12 cellular contexts compared by ENCODE assay signal in the genomic region with DNA sequence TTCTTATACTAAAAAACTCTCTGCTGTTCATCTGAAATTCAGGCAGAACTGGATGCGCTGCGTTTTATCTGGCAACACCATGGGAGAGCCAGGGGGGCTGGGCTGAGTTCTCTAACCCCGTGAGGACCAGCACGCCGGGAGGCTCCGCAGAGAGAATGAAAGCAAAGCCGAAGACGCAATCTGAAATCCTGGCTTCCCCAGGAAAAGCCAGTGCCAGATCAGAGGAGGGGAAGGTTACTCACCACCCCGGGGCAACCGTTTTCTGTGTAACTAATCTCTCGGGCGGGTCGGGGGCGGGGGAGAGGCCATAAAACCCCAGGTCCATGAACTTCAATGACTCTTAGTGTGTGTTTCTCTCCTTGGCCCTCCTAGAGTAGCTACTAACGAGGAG.
A peak's percentile ranks its signal among the peaks of the same experiment; 100 is the strongest.
DNase-seq lines count a peak whose midpoint lies in the region; ATAC-seq and TF ChIP-seq lines count a peak whose summit lies in the region.
"Had no signal": no experiment of that assay in that cellular context is flagged by ENCODE, and none has a peak within 500 bp of the region (broad histone marks: within the 10 kb centered on the region; RNA-seq: fewer than 3 reads in every experiment).

No MANE protein-coding gene starts in this region.

- H3K4me1 ChIP-seq in HUES48 (ENCODE audit: control insufficient read depth, insufficient read depth, low read length) (peaks cover 9% of the 10 kb centered on the region), mammary epithelial cell (ENCODE audit: insufficient read depth, low read length) (peaks cover 6% of the 10 kb centered on the region)

- H3K27me3 Mint-ChIP-seq in type B pancreatic cell = no peaks in the 10 kb centered on the region

- dilution Hi-C loops in mammary epithelial cell (cut with HindIII; ENCODE audit: low sequenced_read_pairs) = no loop called here

- ATAC-seq in HG02610 (IDR thresholded peaks at IDR 0.05; ENCODE audit: unreplicated experiment) = no peak
- ATAC-seq: stimulated activated naive CD8-positive, alpha-beta T cell treated with anti-CD3 and anti-CD28 coated beads, Interleukin-15, amount 100 ng/mL, for 72 hours had no signal

- intact Hi-C loops in mammary epithelial cell (cut with micrococcal nuclease) = no loop called here

- peaks cover 40% of the 10 kb centered on the region for H3K4me1 Mint-ChIP-seq in type B pancreatic cell (ENCODE audit: unreplicated experiment)

- DNase-seq in mammary epithelial cell = peak; percentile 75
- DNase-seq in left kidney (ENCODE audit: low read depth, low spot score) = peak; percentile 93
- DNase-seq in type B pancreatic cell (ENCODE audit: extremely low spot score, unreplicated experiment) = no peak
- no peak for DNase-seq in NCI-H128 (lab: John Stamatoyannopoulos, UW; ENCODE audit: unreplicated experiment)
- no peak for DNase-seq in T-helper 9 cell
- DNase-seq: activated T-cell treated with anti-CD3 and anti-CD28 coated beads, Interleukin-2, amount 50 U/mL, for 1 hour; GF-D8; lower lobe of right lung; stimulated activated CD4-positive, alpha-beta T cell treated with anti-CD3 and anti-CD28 coated beads, Interleukin-12 subunit alpha, Interleukin-12 subunit beta, amount 100 ng/mL, for 4 hours; stimulated activated naive CD8-positive, alpha-beta T cell treated with anti-CD3 and anti-CD28 coated beads, Interleukin-15, amount 100 ng/mL, for 72 hours had no signal

- H3K27me3 ChIP-seq in HUES48 (ENCODE audit: control insufficient read depth, insufficient read depth, low read length) (no peaks in the 10 kb centered on the region), mammary epithelial cell (ENCODE audit: insufficient read depth, low read length) (no peaks in the 10 kb centered on the region)

- no peaks in the 10 kb centered on the region for H4K20me1 ChIP-seq in mammary epithelial cell (ENCODE audit: insufficient read depth, low read length)

- H3K4me3 Mint-ChIP-seq in type B pancreatic cell = peak overlapping the region; percentile 74
- H3K4me3 Mint-ChIP-seq: stimulated activated naive CD8-positive, alpha-beta T cell treated with anti-CD3 and anti-CD28 coated beads, Interleukin-15, amount 100 ng/mL, for 72 hours had no signal

- BruUV-seq in mammary epithelial cell (replicated peaks; lab: Mats Ljungman, UMichigan) = no TSS peak

- TF ChIP-seq CTCF in mammary epithelial cell (conservative IDR thresholded peaks at IDR 0.05 in 1 of 2, IDR thresholded peaks at IDR 0.05 in 1 of 2; ENCODE audit: extremely low read depth in 1 of 2, insufficient read depth in 1 of 2, low read depth in 1 of 2, low read length in 2 of 2) (no peak), type B pancreatic cell (conservative IDR thresholded peaks at IDR 0.05) (no peak)

- no peaks in the 10 kb centered on the region for H3K36me3 ChIP-seq in HUES48 (ENCODE audit: control insufficient read depth, insufficient read depth, low read length)
- H3K36me3 ChIP-seq in mammary epithelial cell (ENCODE audit: insufficient read depth, low read length) = no peaks in the 10 kb centered on the region
- H3K36me3 ChIP-seq: lower lobe of right lung had no signal

- in situ Hi-C loops in mammary epithelial cell (cut with MboI; ENCODE audit: low sequenced_read_pairs in 2 of 2) = no loop called here

- H3K4me2 ChIP-seq in mammary epithelial cell (ENCODE audit: insufficient read depth, low read depth, low read length) = peak overlapping the region; percentile 64

- H3K9ac ChIP-seq in HUES48 (ENCODE audit: low read depth, low read length) (no peak overlapping the region), mammary epithelial cell (ENCODE audit: insufficient read depth, low read length) (no peak overlapping the region)

- peaks cover 8% of the 10 kb centered on the region for H3K36me3 Mint-ChIP-seq in type B pancreatic cell

- no peak overlapping the region for H3K4me3 ChIP-seq in HUES48 (ENCODE audit: low read depth, low read length)
- peak overlapping the region in 2 of 3 experiments; percentile 17 to 27 for H3K4me3 ChIP-seq in mammary epithelial cell (replicated peaks in 1 of 3; ENCODE audit: insufficient read depth in 1 of 3, low read depth in 2 of 3, low read length in 3 of 3)
- H3K4me3 ChIP-seq: lower lobe of right lung had no signal

- 4% methylated on average over 10 of the region's 15 CpGs for WGBS in mammary epithelial cell (ENCODE audit: low coverage, missing lambda C conversion rate)

- H2AFZ ChIP-seq in mammary epithelial cell (ENCODE audit: low read depth, low read length) = peak overlapping the region; percentile 13

- no peaks in the 10 kb centered on the region for H3K9me3 ChIP-seq in HUES48 (ENCODE audit: control insufficient read depth, insufficient read depth, low read length)
- H3K9me3 ChIP-seq in mammary epithelial cell (replicated peaks; ENCODE audit: insufficient read depth, low read length) = peaks cover 4% of the 10 kb centered on the region
- H3K9me3 ChIP-seq: lower lobe of right lung had no signal

- H3K27ac ChIP-seq in HUES48 (ENCODE audit: low read depth, low read length) = peak overlapping the region; percentile 50
- H3K27ac ChIP-seq in mammary epithelial cell (ENCODE audit: insufficient read depth, low read depth, low read length) = no peak overlapping the region
- H3K27ac ChIP-seq: lower lobe of right lung had no signal

- CTCF ChIA-PET in mammary epithelial cell (lab: Charles Lee; ENCODE audit: low non-redundant PET) = no interaction called here

- H3K79me2 ChIP-seq in mammary epithelial cell (ENCODE audit: insufficient read depth, low read length) = no peaks in the 10 kb centered on the region

- peak overlapping the region; percentile 54 for H3K27ac Mint-ChIP-seq in type B pancreatic cell
- H3K27ac Mint-ChIP-seq: stimulated activated naive CD8-positive, alpha-beta T cell treated with anti-CD3 and anti-CD28 coated beads, Interleukin-15, amount 100 ng/mL, for 72 hours had no signal

- H3K9me3 Mint-ChIP-seq in type B pancreatic cell = no peaks in the 10 kb centered on the region
- H3K9me3 Mint-ChIP-seq: stimulated activated naive CD8-positive, alpha-beta T cell treated with anti-CD3 and anti-CD28 coated beads, Interleukin-15, amount 100 ng/mL, for 72 hours had no signal

Comparison
In these comparisons a context has a peak if more than half of its experiments do, and no peak if none do; other contexts are left out.
1. DNase-seq: peak in mammary epithelial cell (single experiment) and left kidney (single experiment); none in type B pancreatic cell (single experiment), NCI-H128 (single experiment) and T-helper 9 cell (single experiment).